Comparison of ENCODE assay signal across 12 cellular contexts in the genomic region with DNA sequence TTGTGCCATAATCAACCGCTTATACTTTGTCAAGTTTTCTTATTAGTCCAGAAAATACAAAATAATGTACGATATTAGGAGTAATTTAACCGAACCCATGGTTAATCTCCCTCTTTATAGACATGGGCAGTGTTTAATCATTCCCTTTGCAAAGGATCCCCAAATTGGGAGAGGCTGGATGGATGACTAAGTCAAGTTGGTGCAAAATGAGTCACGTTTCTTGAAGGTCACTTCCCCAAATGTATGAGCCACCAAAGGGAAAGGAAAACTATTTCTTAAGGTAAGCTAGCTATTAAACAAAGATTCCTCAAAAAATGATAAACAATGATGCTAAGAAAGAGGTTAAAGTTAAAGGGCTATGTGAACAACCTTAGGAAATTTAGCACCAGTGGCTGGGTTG. TPM values are rescaled to one million over a fixed set of nuclear protein-coding genes. Genes with fewer than 3 reads are reported as not detected.
A peak's percentile ranks its signal among the peaks of the same experiment; 100 is the strongest.
DNase-seq lines count a peak whose midpoint lies in the region; ATAC-seq, FAIRE-seq and TF ChIP-seq lines count a peak whose summit lies in the region.
"Had no signal": no experiment of that assay in that cellular context is flagged by ENCODE, and none has a peak within 500 bp of the region (broad histone marks: within the 10 kb centered on the region; RNA-seq: fewer than 3 reads in every experiment).

No MANE protein-coding gene starts in this region.

- H3K9me3 ChIP-seq in BLaER1 treated with 17β-estradiol and CSF1 and Interleukin-3, amounts not matched to agents 10 nM and 100 nM (replicated peaks in 1 of 11): peaks cover 0 to 16% (median 0%) of the 10 kb centered on the region in 11 experiments; a peak in 5 of 22 replicates
- no peaks in the 10 kb centered on the region for H3K9me3 ChIP-seq in transverse colon
- H3K9me3 ChIP-seq: mucosa of descending colon had no signal

- peak overlapping the region in 6 of 11 experiments; percentile 8 to 61 (median 32); a peak in 10 of 22 replicates for H3K4me2 ChIP-seq in BLaER1 treated with 17β-estradiol and CSF1 and Interleukin-3, amounts not matched to agents 10 nM and 100 nM

- TF ChIP-seq POLR2A in transverse colon (IDR thresholded peaks at IDR 0.05): no peak

- peaks cover 0 to 88% (median 29%) of the 10 kb centered on the region in 11 experiments; a peak in 12 of 22 replicates for H4K20me1 ChIP-seq in BLaER1 treated with 17β-estradiol and CSF1 and Interleukin-3, amounts not matched to agents 10 nM and 100 nM

- 82 to 86% methylated on average over 4 of the region's 4 CpGs for WGBS in transverse colon (ENCODE audit: low coverage in 1 of 2), 2 donors

- H3K4me1 ChIP-seq in BLaER1 treated with 17β-estradiol and CSF1 and Interleukin-3, amounts not matched to agents 10 nM and 100 nM: peaks cover 0 to 61% (median 19%) of the 10 kb centered on the region in 10 experiments; a peak in 13 of 20 replicates
- H3K4me1 ChIP-seq in transverse colon: peaks cover 6 to 47% (median 14%) of the 10 kb centered on the region in 4 donors

- DNase-seq in HTR-8/SVneo (ENCODE audit: insufficient read length, low spot score) (peak; percentile 10), astrocyte of the hippocampus (ENCODE audit: low read depth, low spot score) (peak; percentile 12), iris pigment epithelial cell (ENCODE audit: low read depth) (peak; percentile 35), transverse colon (no peak), GM19240 (ENCODE audit: insufficient read length, low spot score) (no peak)
- DNase-seq: activated CD8-positive, alpha-beta T cell treated with anti-CD3 and anti-CD28 coated beads for 36 hours; activated effector memory CD4-positive, alpha-beta T cell treated with anti-CD3 and anti-CD28 coated beads, Interleukin-2, amount 50 U/mL, for 16 hours; CD4-positive, alpha-beta memory T cell; mucosa of descending colon had no signal

- H3K36me3 ChIP-seq in BLaER1 treated with 17β-estradiol and CSF1 and Interleukin-3, amounts not matched to agents 10 nM and 100 nM: peaks cover 0 to 32% (median 10%) of the 10 kb centered on the region in 11 experiments; a peak in 11 of 22 replicates
- no peaks in the 10 kb centered on the region for H3K36me3 ChIP-seq in transverse colon

- H3K27me3 ChIP-seq in BLaER1 treated with 17β-estradiol and CSF1 and Interleukin-3, amounts not matched to agents 10 nM and 100 nM: no peaks in the 10 kb centered on the region
- H3K27me3 ChIP-seq in transverse colon: no peaks in the 10 kb centered on the region

- no peak overlapping the region; a peak in 2 of 22 replicates for H3K27ac ChIP-seq in BLaER1 treated with 17β-estradiol and CSF1 and Interleukin-3, amounts not matched to agents 10 nM and 100 nM
- no peak overlapping the region for H3K27ac ChIP-seq in transverse colon

- TF ChIP-seq CTCF in transverse colon (IDR thresholded peaks at IDR 0.05): no peak

- ATAC-seq in GM21423 (IDR thresholded peaks at IDR 0.05; ENCODE audit: unreplicated experiment) (no peak), GM18870 (IDR thresholded peaks at IDR 0.05; ENCODE audit: unreplicated experiment) (no peak)
- ATAC-seq: activated CD8-positive, alpha-beta T cell treated with anti-CD3 and anti-CD28 coated beads for 36 hours; mucosa of descending colon had no signal

- H3K9ac ChIP-seq in BLaER1 treated with 17β-estradiol and CSF1 and Interleukin-3, amounts not matched to agents 10 nM and 100 nM: no peak overlapping the region

- no peak overlapping the region for H3K4me3 ChIP-seq in BLaER1 treated with 17β-estradiol and CSF1 and Interleukin-3, amounts not matched to agents 10 nM and 100 nM
- no peak overlapping the region for H3K4me3 ChIP-seq in transverse colon
- H3K4me3 ChIP-seq: mucosa of descending colon had no signal

- FAIRE-seq in HTR-8/SVneo (lab: Jason Lieb, UNC): no peak

- TF ChIP-seq EP300 in transverse colon (IDR thresholded peaks at IDR 0.05; ENCODE audit: low read depth): no peak

- in situ Hi-C loops in transverse colon (cut with MboI; ENCODE audit: low pct_ligation_motif_present in 1 of 4, low pct_unique_long_range_greater_than_20kb in 1 of 4, low sequenced_read_pairs in 3 of 4): no loop called here

- intact Hi-C loops in transverse colon (cut with DNase I; ENCODE audit: low total_unique reads): no loop called here

RNA-seq across cellular contexts. Expression of a gene that starts 17.5 kb away (rescaled TPM):
- 10 to 100 TPM; 16.1 to 40.0 (median 18.1) TPM for total RNA-seq in transverse colon

Comparison
In these comparisons a context has a peak if more than half of its experiments do, and no peak if none do; other contexts are left out.
1. DNase-seq: peak in HTR-8/SVneo (single experiment), astrocyte of the hippocampus (single experiment) and iris pigment epithelial cell (single experiment); none in transverse colon (single experiment) and GM19240 (single experiment).